ENCODE assay signal across 30 cellular contexts in genomic region chr10:31042670-31043069, GRCh38.
"Had no signal": no experiment of that assay in that cellular context is flagged by ENCODE, and none has a peak within 500 bp of the region (broad histone marks: within the 10 kb centered on the region; RNA-seq: fewer than 3 reads in every experiment).

No MANE protein-coding gene starts in this region.

- DNase-seq: activated B cell treated with CpG ODN at 0.5 μM for 24 hours; activated CD4-positive, alpha-beta memory T cell treated with anti-CD3 and anti-CD28 coated beads, Interleukin-2, amount 10 ng/mL, durations not matched to agents 7 days and 5 days; activated CD4-positive, alpha-beta T cell treated with anti-CD3 and anti-CD28 coated beads for 48 hours; activated CD4-positive, alpha-beta T cell treated with anti-CD3 and anti-CD28 coated beads, Interleukin-2, amount 10 ng/mL, durations not matched to agents 7 days and 5 days; activated CD4-positive, alpha-beta T cell treated with anti-CD3 and anti-CD28 coated beads, Interleukin-2, amount 50 U/mL, for 48 hours; activated CD4-positive, CD25-positive, alpha-beta regulatory T cell treated with anti-CD3 and anti-CD28 coated beads, Interleukin-2, amount 50 U/mL, for 72 hours; activated CD8-positive, alpha-beta memory T cell treated with anti-CD3 and anti-CD28 coated beads for 24 hours; activated CD8-positive, alpha-beta memory T cell treated with anti-CD3 and anti-CD28 coated beads, Interleukin-2, amount 10 ng/mL, durations not matched to agents 7 days and 5 days; activated CD8-positive, alpha-beta memory T cell treated with anti-CD3 and anti-CD28 coated beads, Interleukin-2, amount 50 U/mL, for 48 hours; activated CD8-positive, alpha-beta T cell treated with anti-CD3 and anti-CD28 coated beads, Interleukin-2, amount 10 ng/mL, durations not matched to agents 7 days and 5 days; activated effector memory CD4-positive, alpha-beta T cell treated with Interleukin-2 at 50 U/mL for 16 hours; activated gamma-delta T cell; activated naive CD4-positive, alpha-beta T cell treated with anti-CD3 and anti-CD28 coated beads, Interleukin-2, amount 10 ng/mL, durations not matched to agents 7 days and 5 days; activated naive CD4-positive, alpha-beta T cell treated with Interleukin-2 at 50 U/mL for 16 hours; activated naive CD8-positive, alpha-beta T cell treated with anti-CD3 and anti-CD28 coated beads, Interleukin-2, amount 10 ng/mL, durations not matched to agents 7 days and 5 days; activated naive CD8-positive, alpha-beta T cell treated with anti-CD3 and anti-CD28 coated beads, Interleukin-2, amount 50 U/mL, for 24 hours; activated T-cell treated with anti-CD3 and anti-CD28 coated beads, Interleukin-2, amount 50 U/mL, for 24 hours; activated T-cell treated with anti-CD3 and anti-CD28 coated beads, Interleukin-2, amount 50 U/mL, for 48 hours; amniotic stem cell; aorta; body of pancreas; brain microvascular endothelial cell; central memory CD4-positive, alpha-beta T cell; T-helper 1 cell; T-helper 2 cell; T-helper 9 cell had no signal

- H3K4me3 ChIP-seq: body of pancreas, breast epithelium had no signal

- ATAC-seq: activated CD8-positive, alpha-beta memory T cell treated with anti-CD3 and anti-CD28 coated beads, Interleukin-2, amount 10 ng/mL, durations not matched to agents 7 days and 5 days; activated CD8-positive, alpha-beta T cell treated with anti-CD3 and anti-CD28 coated beads, Interleukin-2, amount 10 ng/mL, durations not matched to agents 7 days and 5 days; activated naive CD8-positive, alpha-beta T cell treated with anti-CD3 and anti-CD28 coated beads, Interleukin-2, amount 50 U/mL, for 24 hours; body of pancreas had no signal

- H3K9me3 ChIP-seq: body of pancreas, breast epithelium had no signal

- H3K27me3 ChIP-seq: body of pancreas, brain microvascular endothelial cell, breast epithelium had no signal

- H3K36me3 ChIP-seq: brain microvascular endothelial cell, breast epithelium had no signal

- FAIRE-seq: astrocyte, TTC549 had no signal

- H3K4me1 ChIP-seq: body of pancreas, breast epithelium had no signal

- H3K27ac ChIP-seq: body of pancreas, brain microvascular endothelial cell, breast epithelium, VCaP had no signal
